In genomic region chr6:125104425-125104824, GRCh38 we compare ENCODE assay signal across 12 cellular contexts. TPM values are rescaled to one million over a fixed set of nuclear protein-coding genes. Genes with fewer than 3 reads are reported as not detected.
DNase-seq lines count a peak whose midpoint lies in the region; ATAC-seq and TF ChIP-seq lines count a peak whose summit lies in the region.
"Had no signal": no experiment of that assay in that cellular context is flagged by ENCODE, and none has a peak within 500 bp of the region (broad histone marks: within the 10 kb centered on the region; RNA-seq: fewer than 3 reads in every experiment).

No MANE protein-coding gene starts in this region.

- H3K27me3 Mint-ChIP-seq in neural crest cell (ENCODE audit: low read depth), result peaks cover 4% of the 10 kb centered on the region
- no peaks in the 10 kb centered on the region for H3K27me3 Mint-ChIP-seq in activated T-helper 17 cell treated with anti-CD3 and anti-CD28 coated beads, Interleukin-2, amount 50 U/mL, for 72 hours
- no peaks in the 10 kb centered on the region for H3K27me3 Mint-ChIP-seq in glutamatergic neuron (ENCODE audit: unreplicated experiment)

- WGBS in ectodermal cell, 2 experiments, result 0% methylated on average over 4 of the region's 4 CpGs

- intact Hi-C loops in left colon (cut with DNase I, micrococcal nuclease), result loop anchor here in 1 of 2 donors (10.0 kb wide), 1 partner anchor 150 kb away; no protein-coding TSS in a partner anchor

- DNase-seq in DMS153 treated with DMSO at 0.1 percent for 48 hours (lab: John Stamatoyannopoulos, UW; ENCODE audit: unreplicated experiment), result peak; percentile 34
- DNase-seq in NCI-H69 (lab: John Stamatoyannopoulos, UW), result peak; percentile 94
- DNase-seq in neural crest cell (ENCODE audit: low read depth, low spot score), result no peak
- DNase-seq in left colon, result no peak
- DNase-seq in glutamatergic neuron, result no peak
- DNase-seq: activated T-cell treated with anti-CD3 and anti-CD28 coated beads, Interleukin-2, amount 50 U/mL, for 4 hours; RPMI8226; stimulated activated CD4-positive, alpha-beta T cell treated with anti-CD3 and anti-CD28 coated beads, Interleukin-15, amount 100 ng/mL, for 24 hours had no signal

- H3K4me1 ChIP-seq in ectodermal cell (ENCODE audit: control insufficient read depth, insufficient read depth, low read length), result peaks cover 38% of the 10 kb centered on the region

- TF ChIP-seq CTCF in neural crest cell (conservative IDR thresholded peaks at IDR 0.05) (no peak), glutamatergic neuron (IDR thresholded peaks at IDR 0.05; ENCODE audit: partially characterized antibody, unreplicated experiment) (no peak)

- peaks cover 27% of the 10 kb centered on the region for H3K4me1 Mint-ChIP-seq in neural crest cell
- H3K4me1 Mint-ChIP-seq in activated T-helper 17 cell treated with anti-CD3 and anti-CD28 coated beads, Interleukin-2, amount 50 U/mL, for 72 hours, result no peaks in the 10 kb centered on the region
- H3K4me1 Mint-ChIP-seq in glutamatergic neuron (ENCODE audit: low read depth, unreplicated experiment), result peaks cover 2% of the 10 kb centered on the region

- no peak overlapping the region for H3K4me3 Mint-ChIP-seq in neural crest cell
- H3K4me3 Mint-ChIP-seq in activated T-helper 17 cell treated with anti-CD3 and anti-CD28 coated beads, Interleukin-2, amount 50 U/mL, for 72 hours, result no peak overlapping the region
- no peak overlapping the region for H3K4me3 Mint-ChIP-seq in glutamatergic neuron (ENCODE audit: unreplicated experiment)
- H3K4me3 Mint-ChIP-seq: activated T-cell treated with anti-CD3 and anti-CD28 coated beads, Interleukin-2, amount 50 U/mL, for 4 hours had no signal

- peak overlapping the region; percentile 70 for H3K27ac ChIP-seq in ectodermal cell (ENCODE audit: insufficient read depth, low read depth, low read length, poor library complexity, severe bottlenecking)
- H3K27ac ChIP-seq: hepatocyte had no signal

- no peaks in the 10 kb centered on the region for H3K36me3 ChIP-seq in ectodermal cell (ENCODE audit: control insufficient read depth, insufficient read depth, low read length)

- H3K27me3 ChIP-seq in ectodermal cell (ENCODE audit: control insufficient read depth, insufficient read depth, low read length, poor library complexity, severe bottlenecking), result no peaks in the 10 kb centered on the region
- H3K27me3 ChIP-seq: hepatocyte had no signal

- peaks cover 3% of the 10 kb centered on the region for H3K9me3 Mint-ChIP-seq in neural crest cell
- H3K9me3 Mint-ChIP-seq in activated T-helper 17 cell treated with anti-CD3 and anti-CD28 coated beads, Interleukin-2, amount 50 U/mL, for 72 hours, result peaks cover 1% of the 10 kb centered on the region
- peaks cover 3% of the 10 kb centered on the region for H3K9me3 Mint-ChIP-seq in glutamatergic neuron (ENCODE audit: unreplicated experiment)

- H3K9me3 ChIP-seq in ectodermal cell (ENCODE audit: control insufficient read depth, low read length), result no peaks in the 10 kb centered on the region

- H3K36me3 Mint-ChIP-seq in neural crest cell (ENCODE audit: low read depth) (peaks cover 3% of the 10 kb centered on the region), glutamatergic neuron (ENCODE audit: unreplicated experiment) (peaks cover 3% of the 10 kb centered on the region)
- no peaks in the 10 kb centered on the region for H3K36me3 Mint-ChIP-seq in activated T-helper 17 cell treated with anti-CD3 and anti-CD28 coated beads, Interleukin-2, amount 50 U/mL, for 72 hours (ENCODE audit: low read depth)

- no peak overlapping the region for H3K4me3 ChIP-seq in ectodermal cell (ENCODE audit: insufficient read depth, low read depth, low read length)
- H3K4me3 ChIP-seq: hepatocyte had no signal

- ATAC-seq in activated T-helper 17 cell treated with anti-CD3 and anti-CD28 coated beads, Interleukin-2, amount 50 U/mL, for 72 hours (replicated peaks), result no peak
- ATAC-seq in left colon (no peak), GM19351 (IDR thresholded peaks at IDR 0.05; ENCODE audit: unreplicated experiment) (no peak)
- ATAC-seq: activated T-cell treated with anti-CD3 and anti-CD28 coated beads, Interleukin-2, amount 50 U/mL, for 4 hours had no signal

- peak overlapping the region; percentile 6 for H3K27ac Mint-ChIP-seq in neural crest cell (ENCODE audit: unreplicated experiment)
- H3K27ac Mint-ChIP-seq in activated T-helper 17 cell treated with anti-CD3 and anti-CD28 coated beads, Interleukin-2, amount 50 U/mL, for 72 hours, result no peak overlapping the region
- H3K27ac Mint-ChIP-seq in glutamatergic neuron (ENCODE audit: unreplicated experiment), result no peak overlapping the region

RNA-seq across cellular contexts. Expression of gene TPD52L1, which starts 49.1 kb away (rescaled TPM):
- 8.8 TPM for polyA plus RNA-seq in ectodermal cell (2013, experiment 1 of 4)
- 7.3 TPM for polyA plus RNA-seq in ectodermal cell (2013, experiment 2 of 4)
- 5.9 TPM for polyA plus RNA-seq in ectodermal cell (2013, experiment 3 of 4)
- polyA plus RNA-seq in ectodermal cell (2013, experiment 4 of 4), result 6.0 TPM
- total RNA-seq in neural crest cell (2.9 and 3.6 TPM in 2 replicates), left colon (10 to 100 TPM; 11.4 to 15.8 TPM), glutamatergic neuron (ENCODE audit: unreplicated experiment) (not detected)
- total RNA-seq in activated T-helper 17 cell treated with anti-CD3 and anti-CD28 coated beads, Interleukin-2, amount 50 U/mL, for 72 hours, result 1 to 10 TPM in 1 of 2 donors, under 1 TPM in 1; 0.58 to 1.1 TPM

Comparison
In these comparisons a context has a peak if more than half of its experiments do, and no peak if none do; other contexts are left out.
1. DNase-seq: peak in DMS153 treated with DMSO at 0.1 percent for 48 hours (single experiment) and NCI-H69 (single experiment); none in neural crest cell (single experiment), left colon (0 of 2) and glutamatergic neuron (single experiment).